ENCODE assay signal across 8 cellular contexts in genomic region chr5:81748556-81748955, GRCh38. TPM values are rescaled to one million over a fixed set of nuclear protein-coding genes. Genes with fewer than 3 reads are reported as not detected.
DNase-seq lines count a peak whose midpoint lies in the region; ATAC-seq and TF ChIP-seq lines count a peak whose summit lies in the region.

No MANE protein-coding gene starts in this region.

- no peak for DNase-seq in activated naive CD4-positive, alpha-beta T cell treated with anti-CD3 and anti-CD28 coated beads, Interleukin-2, amount 10 ng/mL, durations not matched to agents 7 days and 5 days
- DNase-seq in activated naive CD4-positive, alpha-beta T cell (lab: John Stamatoyannopoulos, UW) = no peak
- DNase-seq in T-helper 17 cell (no peak), left colon (no peak), spleen (no peak)

- H3K36me3 Mint-ChIP-seq in activated naive CD4-positive, alpha-beta T cell treated with anti-CD3 and anti-CD28 coated beads, Interleukin-2, amount 10 ng/mL, durations not matched to agents 7 days and 5 days = peaks cover 6% of the 10 kb centered on the region
- H3K36me3 Mint-ChIP-seq in T-helper 17 cell (ENCODE audit: low read depth) = peaks cover 2% of the 10 kb centered on the region

- no peaks in the 10 kb centered on the region for H3K36me3 ChIP-seq in iPS-18a (ENCODE audit: control insufficient read depth, low read depth, low read length)
- no peaks in the 10 kb centered on the region for H3K36me3 ChIP-seq in thymus (ENCODE audit: control insufficient read depth, insufficient read depth)
- H3K36me3 ChIP-seq in spleen = no peaks in the 10 kb centered on the region

- H3K9me3 Mint-ChIP-seq in activated naive CD4-positive, alpha-beta T cell treated with anti-CD3 and anti-CD28 coated beads, Interleukin-2, amount 10 ng/mL, durations not matched to agents 7 days and 5 days = no peaks in the 10 kb centered on the region

- peaks cover 22% of the 10 kb centered on the region for H3K4me1 ChIP-seq in iPS-18a (ENCODE audit: control insufficient read depth, low read depth, low read length)
- peaks cover 12% of the 10 kb centered on the region for H3K4me1 ChIP-seq in thymus (ENCODE audit: control insufficient read depth, insufficient read depth, low read length)
- peaks cover 16 to 63% (median 27%) of the 10 kb centered on the region in 6 donors for H3K4me1 ChIP-seq in spleen

- no peak for ATAC-seq in T-helper 17 cell
- no peak for ATAC-seq in left colon
- ATAC-seq in GM21447 (IDR thresholded peaks at IDR 0.05; ENCODE audit: unreplicated experiment) = no peak

- peak overlapping the region; percentile 78 for H3K4me3 ChIP-seq in iPS-18a (ENCODE audit: low read length)
- H3K4me3 ChIP-seq in thymus (ENCODE audit: low read length) = peak overlapping the region; percentile 89
- H3K4me3 ChIP-seq in spleen = peak overlapping the region in 2 of 8 donors; percentile 88 to 94

- TF ChIP-seq CTCF in spleen (IDR thresholded peaks at IDR 0.05 in 8 of 11, conservative IDR thresholded peaks at IDR 0.05 in 3 of 11) = no peak

- intact Hi-C loops in left colon (cut with DNase I, micrococcal nuclease) = loop anchor here in 1 of 2 donors (10.0 kb wide), 1 partner anchor 234 kb away; no protein-coding TSS in a partner anchor
- intact Hi-C loops in spleen (cut with DNase I; ENCODE audit: low total_unique reads) = loop anchor here (10.0 kb wide), 2 partner anchors 216 to 244 kb away; no protein-coding TSS in a partner anchor

- no peak overlapping the region for H3K27ac Mint-ChIP-seq in activated naive CD4-positive, alpha-beta T cell treated with anti-CD3 and anti-CD28 coated beads, Interleukin-2, amount 10 ng/mL, durations not matched to agents 7 days and 5 days
- peak overlapping the region; percentile 61 for H3K27ac Mint-ChIP-seq in T-helper 17 cell

- H3K4me3 Mint-ChIP-seq in activated naive CD4-positive, alpha-beta T cell treated with anti-CD3 and anti-CD28 coated beads, Interleukin-2, amount 10 ng/mL, durations not matched to agents 7 days and 5 days = peak overlapping the region; percentile 95
- peak overlapping the region; percentile 95 for H3K4me3 Mint-ChIP-seq in T-helper 17 cell

- H3K27ac ChIP-seq in iPS-18a (ENCODE audit: low read length) (no peak overlapping the region), thymus (ENCODE audit: low read depth) (peak overlapping the region; percentile 8), spleen (peak overlapping the region in 3 of 8 donors; percentile 95 to 97 (median 97))

- no peak for TF ChIP-seq POLR2A in spleen (IDR thresholded peaks at IDR 0.05)

- H3K27me3 Mint-ChIP-seq in activated naive CD4-positive, alpha-beta T cell treated with anti-CD3 and anti-CD28 coated beads, Interleukin-2, amount 10 ng/mL, durations not matched to agents 7 days and 5 days = peaks cover 24% of the 10 kb centered on the region
- H3K27me3 Mint-ChIP-seq in T-helper 17 cell = no peaks in the 10 kb centered on the region

- CTCF ChIA-PET in activated naive CD4-positive, alpha-beta T cell treated with anti-CD3 and anti-CD28 coated beads, Interleukin-2, amount 10 ng/mL, durations not matched to agents 7 days and 5 days (lab: Charles Lee) = interaction anchor here (0.8 to 1.0 kb wide), 3 partner anchors 90 to 417 kb away, joined by 3 to 5 read pairs (median 4); no protein-coding TSS in a partner anchor

- 36% methylated on average over 3 of the region's 3 CpGs for WGBS in thymus
- 64 to 67% (median 65%) methylated on average over 3 of the region's 3 CpGs for WGBS in spleen, 5 donors

- H3K9ac ChIP-seq in iPS-18a (ENCODE audit: low read length) = no peak overlapping the region

- H3K4me1 Mint-ChIP-seq in activated naive CD4-positive, alpha-beta T cell treated with anti-CD3 and anti-CD28 coated beads, Interleukin-2, amount 10 ng/mL, durations not matched to agents 7 days and 5 days = peaks cover 36% of the 10 kb centered on the region
- H3K4me1 Mint-ChIP-seq in T-helper 17 cell = peaks cover 30% of the 10 kb centered on the region

- H3K27me3 ChIP-seq in iPS-18a (ENCODE audit: control insufficient read depth, insufficient read depth, low read length) (peaks cover 22% of the 10 kb centered on the region), thymus (ENCODE audit: control insufficient read depth, insufficient read depth) (no peaks in the 10 kb centered on the region), spleen (replicated peaks in 1 of 7) (peaks cover 0 to 7% (median 0%) of the 10 kb centered on the region in 7 donors)

- no peaks in the 10 kb centered on the region for H3K9me3 ChIP-seq in T-helper 17 cell (ENCODE audit: control insufficient read depth, low read length, poor library complexity, severe bottlenecking)
- H3K9me3 ChIP-seq in iPS-18a (ENCODE audit: control insufficient read depth, low read depth, low read length) = no peaks in the 10 kb centered on the region
- H3K9me3 ChIP-seq in thymus (ENCODE audit: control insufficient read depth) = no peaks in the 10 kb centered on the region
- no peaks in the 10 kb centered on the region for H3K9me3 ChIP-seq in spleen

RNA-seq across cellular contexts. Expression of gene SSBP2, which starts 2.3 kb away (rescaled TPM):
- total RNA-seq in T-helper 17 cell (10 to 100 TPM; 39.6 to 43.9 TPM), left colon (10 to 100 TPM; 13.3 to 25.7 TPM), spleen (10 to 100 TPM; 21.7 to 40.8 (median 34.4) TPM)
- polyA plus RNA-seq in thymus (61.1 TPM), spleen (10 to 100 TPM; 12.2 to 19.9 (median 15.1) TPM)
